1 cellular context compared by ENCODE assay signal in the genomic region with DNA sequence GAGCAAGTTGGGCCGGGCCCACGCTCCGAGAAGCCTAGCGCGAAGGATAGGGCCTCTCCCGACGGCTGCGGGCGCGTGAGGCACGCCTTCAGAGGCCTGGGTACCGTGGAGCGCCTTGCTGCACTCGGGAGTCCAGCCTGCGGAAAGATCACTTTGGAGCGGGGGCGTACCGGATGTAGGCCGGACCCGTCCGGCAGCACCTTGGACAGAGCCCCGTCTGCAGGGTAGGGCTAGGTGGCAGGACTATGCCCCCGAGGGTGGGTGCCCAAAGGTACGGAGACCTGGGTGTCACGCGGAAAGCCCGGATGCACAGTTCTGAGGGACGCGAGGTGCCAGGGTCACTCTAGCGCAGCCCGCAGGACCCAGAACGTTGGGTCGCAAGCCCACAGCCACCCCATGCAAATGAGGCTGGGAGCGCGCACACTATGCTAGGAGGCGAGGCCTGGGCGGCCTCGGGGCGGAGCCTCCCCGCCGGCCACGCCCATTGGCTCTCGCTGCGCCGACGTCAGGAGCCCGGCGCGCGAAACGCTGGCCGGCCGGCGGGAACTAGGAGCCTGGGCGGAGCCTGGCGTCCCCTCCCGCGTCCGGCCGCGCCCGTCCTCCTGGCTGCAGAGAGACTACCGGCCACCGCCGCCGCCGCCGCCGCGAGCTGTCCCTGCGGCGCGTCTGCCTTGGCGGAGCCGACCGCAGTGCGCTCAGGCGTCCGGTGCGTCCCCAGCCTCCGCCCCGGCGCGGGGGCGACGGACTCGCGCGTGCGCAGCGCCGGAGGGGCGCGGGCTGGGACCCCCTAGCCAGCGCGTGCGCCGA.
TF ChIP-seq lines count a peak whose summit lies in the region.

Gene PAQR4, plus strand, starts transcription at position 611 of the 807 bp plus-strand sequence. CDS start 327 bp downstream, outside the sequence.

TF ChIP-seq in K562, 482 proteins besides CTCF, POLR2A, EP300 and RAD21 (continued from another document and continues in another):
- TF ChIP-seq, protein P1, sequence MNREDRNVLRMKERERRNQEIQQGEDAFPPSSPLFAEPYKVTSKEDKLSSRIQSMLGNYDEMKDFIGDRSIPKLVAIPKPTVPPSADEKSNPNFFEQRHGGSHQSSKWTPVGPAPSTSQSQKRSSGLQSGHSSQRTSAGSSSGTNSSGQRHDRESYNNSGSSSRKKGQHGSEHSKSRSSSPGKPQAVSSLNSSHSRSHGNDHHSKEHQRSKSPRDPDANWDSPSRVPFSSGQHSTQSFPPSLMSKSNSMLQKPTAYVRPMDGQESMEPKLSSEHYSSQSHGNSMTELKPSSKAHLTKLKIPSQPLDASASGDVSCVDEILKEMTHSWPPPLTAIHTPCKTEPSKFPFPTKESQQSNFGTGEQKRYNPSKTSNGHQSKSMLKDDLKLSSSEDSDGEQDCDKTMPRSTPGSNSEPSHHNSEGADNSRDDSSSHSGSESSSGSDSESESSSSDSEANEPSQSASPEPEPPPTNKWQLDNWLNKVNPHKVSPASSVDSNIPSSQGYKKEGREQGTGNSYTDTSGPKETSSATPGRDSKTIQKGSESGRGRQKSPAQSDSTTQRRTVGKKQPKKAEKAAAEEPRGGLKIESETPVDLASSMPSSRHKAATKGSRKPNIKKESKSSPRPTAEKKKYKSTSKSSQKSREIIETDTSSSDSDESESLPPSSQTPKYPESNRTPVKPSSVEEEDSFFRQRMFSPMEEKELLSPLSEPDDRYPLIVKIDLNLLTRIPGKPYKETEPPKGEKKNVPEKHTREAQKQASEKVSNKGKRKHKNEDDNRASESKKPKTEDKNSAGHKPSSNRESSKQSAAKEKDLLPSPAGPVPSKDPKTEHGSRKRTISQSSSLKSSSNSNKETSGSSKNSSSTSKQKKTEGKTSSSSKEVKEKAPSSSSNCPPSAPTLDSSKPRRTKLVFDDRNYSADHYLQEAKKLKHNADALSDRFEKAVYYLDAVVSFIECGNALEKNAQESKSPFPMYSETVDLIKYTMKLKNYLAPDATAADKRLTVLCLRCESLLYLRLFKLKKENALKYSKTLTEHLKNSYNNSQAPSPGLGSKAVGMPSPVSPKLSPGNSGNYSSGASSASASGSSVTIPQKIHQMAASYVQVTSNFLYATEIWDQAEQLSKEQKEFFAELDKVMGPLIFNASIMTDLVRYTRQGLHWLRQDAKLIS (CRISPR knock-in tag; IDR thresholded peaks at IDR 0.05), result peak; percentile 85
- TF ChIP-seq, protein P2, sequence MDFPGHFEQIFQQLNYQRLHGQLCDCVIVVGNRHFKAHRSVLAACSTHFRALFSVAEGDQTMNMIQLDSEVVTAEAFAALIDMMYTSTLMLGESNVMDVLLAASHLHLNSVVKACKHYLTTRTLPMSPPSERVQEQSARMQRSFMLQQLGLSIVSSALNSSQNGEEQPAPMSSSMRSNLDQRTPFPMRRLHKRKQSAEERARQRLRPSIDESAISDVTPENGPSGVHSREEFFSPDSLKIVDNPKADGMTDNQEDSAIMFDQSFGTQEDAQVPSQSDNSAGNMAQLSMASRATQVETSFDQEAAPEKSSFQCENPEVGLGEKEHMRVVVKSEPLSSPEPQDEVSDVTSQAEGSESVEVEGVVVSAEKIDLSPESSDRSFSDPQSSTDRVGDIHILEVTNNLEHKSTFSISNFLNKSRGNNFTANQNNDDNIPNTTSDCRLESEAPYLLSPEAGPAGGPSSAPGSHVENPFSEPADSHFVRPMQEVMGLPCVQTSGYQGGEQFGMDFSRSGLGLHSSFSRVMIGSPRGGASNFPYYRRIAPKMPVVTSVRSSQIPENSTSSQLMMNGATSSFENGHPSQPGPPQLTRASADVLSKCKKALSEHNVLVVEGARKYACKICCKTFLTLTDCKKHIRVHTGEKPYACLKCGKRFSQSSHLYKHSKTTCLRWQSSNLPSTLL (IDR thresholded peaks at IDR 0.05), result no peak
- TF ChIP-seq NCOA1 (IDR thresholded peaks at IDR 0.05; ENCODE audit: low read depth) (peak; percentile 93), DDX20 (tag; IDR thresholded peaks at IDR 0.05; ENCODE audit: low read depth) (no peak), RBM14 (IDR thresholded peaks at IDR 0.05; ENCODE audit: borderline replicate concordance, insufficient read depth, low read depth, low read length) (no peak), SLC30A9 (CRISPR knock-in tag; IDR thresholded peaks at IDR 0.05) (no peak), RHOXF2B (CRISPR knock-in tag; conservative IDR thresholded peaks at IDR 0.05) (no peak), ZBTB17 (CRISPR knock-in tag; IDR thresholded peaks at IDR 0.05) (0 out of 2 replicates have a peak, but pooled peaks have one; percentile 16), ZNF174 (CRISPR knock-in tag; IDR thresholded peaks at IDR 0.05) (no peak), SRSF7 (optimal IDR thresholded peaks at IDR 0.05; ENCODE audit: low read depth, low read length) (no peak), GMEB1 (CRISPR knock-in tag; IDR thresholded peaks at IDR 0.05) (peak; percentile 54), GTF2F1 (IDR thresholded peaks at IDR 0.05; ENCODE audit: low read depth, low read length) (0 out of 2 replicates have a peak, but pooled peaks have one; percentile 24), RBBP5 (IDR thresholded peaks at IDR 0.05; ENCODE audit: borderline replicate concordance, insufficient read depth, low read length, poor library complexity, severe bottlenecking) (peak; percentile 33), HNRNPH1 (optimal IDR thresholded peaks at IDR 0.05; ENCODE audit: low read depth, low read length) (no peak), C11orf30 (IDR thresholded peaks at IDR 0.05; ENCODE audit: low read depth) (no peak), PPARD (CRISPR knock-in tag; IDR thresholded peaks at IDR 0.05) (no peak), COPS2 (conservative IDR thresholded peaks at IDR 0.05) (no peak), NELFE (IDR thresholded peaks at IDR 0.05; ENCODE audit: insufficient read depth, insufficient read length) (no peak), RBM34 (IDR thresholded peaks at IDR 0.05; ENCODE audit: borderline replicate concordance, insufficient read depth, low read length) (no peak), PTBP1 (IDR thresholded peaks at IDR 0.05; ENCODE audit: low read depth, low read length) (no peak), ZNF431 (CRISPR knock-in tag; IDR thresholded peaks at IDR 0.05) (peak; percentile 59; the same call in 1 of the 2 replicates), ERF (CRISPR knock-in tag; IDR thresholded peaks at IDR 0.05) (no peak; the same call in 1 of the 2 replicates), MLX (CRISPR knock-in tag; conservative IDR thresholded peaks at IDR 0.05) (0 out of 4 replicates have a peak, but pooled peaks of 1 of the 2 experiments have one; percentile 81), ZBTB49 (CRISPR knock-in tag; IDR thresholded peaks at IDR 0.05; ENCODE audit: borderline replicate concordance) (no peak), HIVEP1 (CRISPR knock-in tag; IDR thresholded peaks at IDR 0.05) (peak; percentile 67; the same call in 1 of the 2 replicates)
- TF ChIP-seq, protein P3, sequence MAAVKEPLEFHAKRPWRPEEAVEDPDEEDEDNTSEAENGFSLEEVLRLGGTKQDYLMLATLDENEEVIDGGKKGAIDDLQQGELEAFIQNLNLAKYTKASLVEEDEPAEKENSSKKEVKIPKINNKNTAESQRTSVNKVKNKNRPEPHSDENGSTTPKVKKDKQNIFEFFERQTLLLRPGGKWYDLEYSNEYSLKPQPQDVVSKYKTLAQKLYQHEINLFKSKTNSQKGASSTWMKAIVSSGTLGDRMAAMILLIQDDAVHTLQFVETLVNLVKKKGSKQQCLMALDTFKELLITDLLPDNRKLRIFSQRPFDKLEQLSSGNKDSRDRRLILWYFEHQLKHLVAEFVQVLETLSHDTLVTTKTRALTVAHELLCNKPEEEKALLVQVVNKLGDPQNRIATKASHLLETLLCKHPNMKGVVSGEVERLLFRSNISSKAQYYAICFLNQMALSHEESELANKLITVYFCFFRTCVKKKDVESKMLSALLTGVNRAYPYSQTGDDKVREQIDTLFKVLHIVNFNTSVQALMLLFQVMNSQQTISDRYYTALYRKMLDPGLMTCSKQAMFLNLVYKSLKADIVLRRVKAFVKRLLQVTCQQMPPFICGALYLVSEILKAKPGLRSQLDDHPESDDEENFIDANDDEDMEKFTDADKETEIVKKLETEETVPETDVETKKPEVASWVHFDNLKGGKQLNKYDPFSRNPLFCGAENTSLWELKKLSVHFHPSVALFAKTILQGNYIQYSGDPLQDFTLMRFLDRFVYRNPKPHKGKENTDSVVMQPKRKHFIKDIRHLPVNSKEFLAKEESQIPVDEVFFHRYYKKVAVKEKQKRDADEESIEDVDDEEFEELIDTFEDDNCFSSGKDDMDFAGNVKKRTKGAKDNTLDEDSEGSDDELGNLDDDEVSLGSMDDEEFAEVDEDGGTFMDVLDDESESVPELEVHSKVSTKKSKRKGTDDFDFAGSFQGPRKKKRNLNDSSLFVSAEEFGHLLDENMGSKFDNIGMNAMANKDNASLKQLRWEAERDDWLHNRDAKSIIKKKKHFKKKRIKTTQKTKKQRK (IDR thresholded peaks at IDR 0.05; ENCODE audit: borderline replicate concordance, low read depth, low read length), result no peak
- TF ChIP-seq, protein P4, sequence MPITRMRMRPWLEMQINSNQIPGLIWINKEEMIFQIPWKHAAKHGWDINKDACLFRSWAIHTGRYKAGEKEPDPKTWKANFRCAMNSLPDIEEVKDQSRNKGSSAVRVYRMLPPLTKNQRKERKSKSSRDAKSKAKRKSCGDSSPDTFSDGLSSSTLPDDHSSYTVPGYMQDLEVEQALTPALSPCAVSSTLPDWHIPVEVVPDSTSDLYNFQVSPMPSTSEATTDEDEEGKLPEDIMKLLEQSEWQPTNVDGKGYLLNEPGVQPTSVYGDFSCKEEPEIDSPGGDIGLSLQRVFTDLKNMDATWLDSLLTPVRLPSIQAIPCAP (CRISPR knock-in tag; IDR thresholded peaks at IDR 0.05; ENCODE audit: borderline replicate concordance), result peak; percentile 78; the same call in 1 of the 2 replicates
